22 cellular contexts compared by ENCODE assay signal in the genomic region with DNA sequence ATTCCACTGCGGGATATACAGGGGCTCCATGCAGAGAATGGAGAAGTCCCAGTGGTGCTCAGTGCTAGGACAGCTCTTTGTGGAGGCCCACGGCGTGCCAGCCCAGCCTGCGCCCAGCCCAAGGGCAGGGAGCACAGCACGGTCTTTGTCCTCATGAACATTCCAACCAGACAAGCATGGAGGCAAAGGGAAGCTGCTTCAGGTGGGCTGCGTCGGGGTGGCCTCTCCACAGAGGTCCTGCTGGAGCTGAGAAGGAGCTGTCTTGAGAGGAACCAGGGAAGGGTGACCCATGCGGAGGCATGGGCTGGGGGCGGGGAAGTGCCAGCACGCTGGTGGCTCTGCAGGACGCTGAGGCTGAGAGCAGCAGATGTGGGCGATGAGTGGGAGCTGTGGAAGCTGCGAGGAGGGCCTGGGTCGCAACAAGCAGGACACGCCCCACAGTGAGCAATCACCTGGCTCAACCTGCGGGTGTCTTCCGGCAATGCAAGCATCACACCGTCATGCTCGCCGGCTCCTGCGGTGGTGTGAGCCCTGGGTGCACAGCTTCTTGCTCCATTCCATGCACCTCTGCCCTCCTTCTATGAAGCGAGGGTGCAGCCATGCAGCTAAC. TPM values are rescaled to one million over a fixed set of nuclear protein-coding genes. Genes with fewer than 3 reads are reported as not detected.
DNase-seq lines count a peak whose midpoint lies in the region; ATAC-seq, FAIRE-seq and TF ChIP-seq lines count a peak whose summit lies in the region.
"Had no signal": no experiment of that assay in that cellular context is flagged by ENCODE, and none has a peak within 500 bp of the region (broad histone marks: within the 10 kb centered on the region; RNA-seq: fewer than 3 reads in every experiment).

No MANE protein-coding gene starts in this region.

- no peak overlapping the region for H2AFZ ChIP-seq in HepG2 (ENCODE audit: low read length)

- intact Hi-C loops in HepG2 (cut with micrococcal nuclease; ENCODE audit: unreplicated experiment) = no loop called here
- intact Hi-C loops in psoas muscle (cut with DNase I) = loop anchor here (5.0 kb wide), 1 partner anchor 109 kb away; no protein-coding TSS in a partner anchor
- intact Hi-C loops in esophagus muscularis mucosa (cut with DNase I) = no loop called here

- WGBS in HepG2 (ENCODE audit: low lambda C conversion rate) = 79% methylated on average over 18 of the region's 22 CpGs
- WGBS in psoas muscle, 3 donors = 89 to 97% (median 91%) methylated on average over 21 to 22 of the region's 22 CpGs
- 93% methylated on average over 20 of the region's 22 CpGs for WGBS in esophagus muscularis mucosa

- H3K9me3 ChIP-seq in HepG2 (ENCODE audit: low read length) = no peaks in the 10 kb centered on the region
- H3K9me3 ChIP-seq in psoas muscle = no peaks in the 10 kb centered on the region
- H3K9me3 ChIP-seq in esophagus muscularis mucosa = no peaks in the 10 kb centered on the region
- H3K9me3 ChIP-seq: BLaER1 treated with 17β-estradiol and CSF1 and Interleukin-3, amounts not matched to agents 10 nM and 100 nM; MG63 had no signal

- no peak for FAIRE-seq in HepG2 (lab: Jason Lieb, UNC)
- no peak for FAIRE-seq in GM12891 (lab: Jason Lieb, UNC)
- FAIRE-seq: H1, K562 had no signal

- H3K4me3 ChIP-seq in HepG2 (replicated peaks in 1 of 3; ENCODE audit: insufficient read depth in 1 of 3, low read depth in 2 of 3, low read length in 3 of 3) (no peak overlapping the region), psoas muscle (no peak overlapping the region), esophagus muscularis mucosa (no peak overlapping the region)
- H3K4me3 ChIP-seq: BLaER1 treated with 17β-estradiol and CSF1 and Interleukin-3, amounts not matched to agents 10 nM and 100 nM; K562; MG63 had no signal

- no peak overlapping the region for H3K9ac ChIP-seq in HepG2 (ENCODE audit: insufficient read depth, low read depth, low read length)
- H3K9ac ChIP-seq: BLaER1 treated with 17β-estradiol and CSF1 and Interleukin-3, amounts not matched to agents 10 nM and 100 nM had no signal

- TF ChIP-seq CTCF in HepG2 (CRISPR knock-in tag; IDR thresholded peaks at IDR 0.05) (0 out of 2 replicates have a peak, but pooled peaks have one; percentile 4), psoas muscle (IDR thresholded peaks at IDR 0.05) (no peak), esophagus muscularis mucosa (IDR thresholded peaks at IDR 0.05) (no peak)

- CTCF ChIA-PET in HepG2 (lab: Yijun Ruan, JAX; ENCODE audit: low intra/inter-chr PET ratio, low total read pairs) = interaction anchor here (1.7 kb wide), 1 partner anchor 18 kb away, joined by 5 read pairs; no protein-coding TSS in a partner anchor

- ATAC-seq in HepG2 (no peak), psoas muscle (no peak)
- ATAC-seq: K562 had no signal

- no peaks in the 10 kb centered on the region for H3K79me2 ChIP-seq in HepG2 (ENCODE audit: insufficient read depth, low read length)

- BruUV-seq in HepG2 (replicated peaks; lab: Mats Ljungman, UMichigan) = no TSS peak

- H4K20me1 ChIP-seq in HepG2 (ENCODE audit: insufficient read depth, low read length) = no peaks in the 10 kb centered on the region
- H4K20me1 ChIP-seq: BLaER1 treated with 17β-estradiol and CSF1 and Interleukin-3, amounts not matched to agents 10 nM and 100 nM had no signal

- no peak for TF ChIP-seq EP300 in HepG2 (IDR thresholded peaks at IDR 0.05; ENCODE audit: low read depth in 2 of 2, low read length in 2 of 2)
- no peak for TF ChIP-seq EP300 in HepG2 (CRISPR knock-in tag; IDR thresholded peaks at IDR 0.05; ENCODE audit: borderline replicate concordance)
- TF ChIP-seq EP300 in esophagus muscularis mucosa (IDR thresholded peaks at IDR 0.05) = no peak

- peaks cover 75% of the 10 kb centered on the region for H3K4me1 ChIP-seq in HepG2 (ENCODE audit: insufficient read depth, low read length)
- H3K4me1 ChIP-seq in psoas muscle = peaks cover 47% of the 10 kb centered on the region
- H3K4me1 ChIP-seq in esophagus muscularis mucosa = peaks cover 9 to 20% (median 11%) of the 10 kb centered on the region in 4 donors

- POLR2A ChIA-PET in HepG2 (lab: Yijun Ruan, JAX) = no interaction called here

- H3K4me2 ChIP-seq in HepG2 (ENCODE audit: low read depth, low read length) = no peak overlapping the region
- H3K4me2 ChIP-seq: BLaER1 treated with 17β-estradiol and CSF1 and Interleukin-3, amounts not matched to agents 10 nM and 100 nM had no signal

- H3K27ac ChIP-seq in HepG2 (ENCODE audit: extremely low read length, insufficient read depth, low read length) (no peak overlapping the region), psoas muscle (peak overlapping the region; percentile 84), esophagus muscularis mucosa (replicated peaks in 1 of 4) (no peak overlapping the region)
- H3K27ac ChIP-seq: BLaER1 treated with 17β-estradiol and CSF1 and Interleukin-3, amounts not matched to agents 10 nM and 100 nM had no signal

- TF ChIP-seq POLR2A in HepG2 (IDR thresholded peaks at IDR 0.05; ENCODE audit: insufficient read depth in 1 of 2, low read depth in 2 of 2, low read length in 2 of 2) (no peak), GM12891 (IDR thresholded peaks at IDR 0.05; ENCODE audit: low read depth, low read length) (no peak), esophagus muscularis mucosa (IDR thresholded peaks at IDR 0.05; ENCODE audit: low read depth) (no peak)

- in situ Hi-C loops in HepG2 (cut with HindIII; ENCODE audit: extremely low pct_ligation_motif_present, low pct_unique_long_range_greater_than_20kb) = loop anchor here (25.0 kb wide), 1 partner anchor 234 kb away; no protein-coding TSS in a partner anchor

- peaks cover 0 to 24% of the 10 kb centered on the region in 2 experiments; a peak in 4 of 5 replicates for H3K27me3 ChIP-seq in HepG2 (ENCODE audit: control insufficient read depth in 1 of 2, insufficient read depth in 2 of 2, low read length in 2 of 2)
- no peaks in the 10 kb centered on the region for H3K27me3 ChIP-seq in psoas muscle (ENCODE audit: insufficient read depth in 3 of 3, low read length in 2 of 3)
- no peaks in the 10 kb centered on the region for H3K27me3 ChIP-seq in esophagus muscularis mucosa
- H3K27me3 ChIP-seq: BLaER1 treated with 17β-estradiol and CSF1 and Interleukin-3, amounts not matched to agents 10 nM and 100 nM; MG63 had no signal

- no peak for TF ChIP-seq RAD21 in HepG2 (CRISPR knock-in tag; IDR thresholded peaks at IDR 0.05)

- peak; percentile 54 for DNase-seq in activated effector memory CD4-positive, alpha-beta T cell treated with anti-CD3 and anti-CD28 coated beads, Interleukin-2, amount 50 U/mL, for 16 hours
- DNase-seq in activated effector memory CD4-positive, alpha-beta T cell treated with Interleukin-2 at 50 U/mL for 16 hours = no peak
- DNase-seq in HepG2 (ENCODE audit: low spot score) (no peak), psoas muscle (peak in 1 of 2 donors; percentile 35), GM12891 (ENCODE audit: insufficient read length, low spot score) (no peak), DMS153 (lab: John Stamatoyannopoulos, UW) (no peak), NCI-H2081 treated with DMSO at 0.1 percent for 48 hours (lab: John Stamatoyannopoulos, UW) (no peak), esophagus muscularis mucosa (ENCODE audit: extremely low spot score) (no peak)
- DNase-seq: 8988T; CD4-positive, alpha-beta memory T cell; DMS53; GDM1; MG63; NCI-H1417; NCI-H1694 treated with DMSO at 0.1 percent for 48 hours; NCI-H748 treated with DMSO at 0.1 percent for 48 hours had no signal

- H3K36me3 ChIP-seq in HepG2 (replicated peaks in 1 of 2; ENCODE audit: control insufficient read depth in 1 of 2, insufficient read depth in 2 of 2, low read length in 2 of 2) = no peaks in the 10 kb centered on the region
- H3K36me3 ChIP-seq in psoas muscle (ENCODE audit: insufficient read depth in 1 of 2, low read depth in 1 of 2) = no peaks in the 10 kb centered on the region
- H3K36me3 ChIP-seq in esophagus muscularis mucosa = no peaks in the 10 kb centered on the region
- H3K36me3 ChIP-seq: BLaER1 treated with 17β-estradiol and CSF1 and Interleukin-3, amounts not matched to agents 10 nM and 100 nM; MG63 had no signal

RNA-seq across cellular contexts. Expression of a gene that starts 14.0 kb away (rescaled TPM):
- total RNA-seq in HepG2 (2016; rRNA removed; fragmentation: Illumina TruSeq; extraction: Trizol) = 5.4 and 7.8 TPM in 2 replicates
- total RNA-seq in HepG2 (2016; cell fraction: cytosol; rRNA removed; fragmentation: Illumina TruSeq; extraction: Trizol; ENCODE audit: low read depth) = 1.1 and 1.4 TPM in 2 replicates
- total RNA-seq in HepG2 (2016; cell fraction: insoluble cytoplasmic fraction; rRNA removed; fragmentation: Illumina TruSeq; extraction: Trizol) = 5.0 and 8.2 TPM in 2 replicates
- 3.1 and 3.8 TPM in 2 replicates for total RNA-seq in HepG2 (2016; cell fraction: membrane; rRNA removed; fragmentation: Illumina TruSeq; extraction: Trizol)
- 6.2 and 8.6 TPM in 2 replicates for total RNA-seq in HepG2 (2016; cell fraction: nucleus; rRNA removed; fragmentation: Illumina TruSeq; extraction: Trizol)
- polyA plus RNA-seq in HepG2 (2011; rRNA removed) = 5.3 and 7.1 TPM in 2 replicates
- 3.5 and 8.6 TPM in 2 replicates for polyA plus RNA-seq in HepG2 (2011; cell fraction: cytosol; rRNA removed)
- polyA plus RNA-seq in HepG2 (2011; cell fraction: nucleus; rRNA removed) = 10.1 and 15.9 TPM in 2 replicates
- 3.1 and 3.5 TPM in 2 replicates for polyA plus RNA-seq in HepG2 (2012)
- 0.46 and 0.59 TPM in 2 replicates for polyA plus RNA-seq in HepG2 (2016; cell fraction: cytosol; fragmentation: Illumina TruSeq; extraction: Trizol; ENCODE audit: low read depth)
- 5.6 and 7.2 TPM in 2 replicates for polyA plus RNA-seq in HepG2 (2016; cell fraction: insoluble cytoplasmic fraction; fragmentation: Illumina TruSeq; extraction: Trizol; ENCODE audit: low read depth)
- 1.9 and 2.3 TPM in 2 replicates for polyA plus RNA-seq in HepG2 (2016; cell fraction: membrane; fragmentation: Illumina TruSeq; extraction: Trizol; ENCODE audit: low read depth)
- polyA plus RNA-seq in HepG2 (2016; cell fraction: nucleus; fragmentation: Illumina TruSeq; extraction: Trizol; ENCODE audit: insufficient read depth, low read depth) = 11.1 and 14.2 TPM in 2 replicates
- polyA minus RNA-seq in HepG2 (2011; rRNA and poly(A)+ RNA removed; ENCODE audit: low replicate concordance) = 0.09 and 16.6 TPM in 2 replicates
- 3.5 and 3.9 TPM in 2 replicates for polyA minus RNA-seq in HepG2 (2011; cell fraction: cytosol; rRNA and poly(A)+ RNA removed)
- 9.2 and 10.2 TPM in 2 replicates for polyA minus RNA-seq in HepG2 (2011; cell fraction: nucleus; rRNA and poly(A)+ RNA removed)
- total RNA-seq in psoas muscle = 10 to 100 TPM; 13.2 to 64.0 (median 33.0) TPM
- 10 to 100 TPM; 13.4 to 77.6 (median 44.0) TPM for polyA plus RNA-seq in psoas muscle
- not detected for polyA plus RNA-seq in GM12891 (2012; ENCODE audit: low read depth, missing spikeins)
- total RNA-seq in esophagus muscularis mucosa = 100 to 1,000 TPM in 2 of 4 donors, 10 to 100 TPM in 2; 84.3 to 208 (median 93.6) TPM
- polyA plus RNA-seq: CD4-positive, alpha-beta memory T cell had no signal

RNA-seq across cellular contexts. Expression of a gene that starts 23.5 kb away (rescaled TPM):
- 0.36 TPM in 1 of 2 replicates, not detected in the other for total RNA-seq in HepG2 (2016; rRNA removed; fragmentation: Illumina TruSeq; extraction: Trizol)
- not detected in 2 replicates for total RNA-seq in HepG2 (2016; cell fraction: cytosol; rRNA removed; fragmentation: Illumina TruSeq; extraction: Trizol; ENCODE audit: low read depth)
- 0.43 TPM in 1 of 2 replicates, not detected in the other for total RNA-seq in HepG2 (2016; cell fraction: insoluble cytoplasmic fraction; rRNA removed; fragmentation: Illumina TruSeq; extraction: Trizol)
- total RNA-seq in HepG2 (2016; cell fraction: membrane; rRNA removed; fragmentation: Illumina TruSeq; extraction: Trizol) = not detected in 2 replicates
- not detected in 2 replicates for total RNA-seq in HepG2 (2016; cell fraction: nucleus; rRNA removed; fragmentation: Illumina TruSeq; extraction: Trizol)
- polyA plus RNA-seq in HepG2 (2011; rRNA removed) = 0.32 and 0.63 TPM in 2 replicates
- polyA plus RNA-seq in HepG2 (2011; cell fraction: cytosol; rRNA removed) = 0.58 and 0.59 TPM in 2 replicates
- polyA plus RNA-seq in HepG2 (2011; cell fraction: nucleus; rRNA removed) = 0.42 and 0.63 TPM in 2 replicates
- polyA plus RNA-seq in HepG2 (2012) = 0.09 and 1.1 TPM in 2 replicates
- not detected in 2 replicates for polyA plus RNA-seq in HepG2 (2016; cell fraction: cytosol; fragmentation: Illumina TruSeq; extraction: Trizol; ENCODE audit: low read depth)
- polyA plus RNA-seq in HepG2 (2016; cell fraction: insoluble cytoplasmic fraction; fragmentation: Illumina TruSeq; extraction: Trizol; ENCODE audit: low read depth) = 0.30 TPM in 1 of 2 replicates, not detected in the other
- polyA plus RNA-seq in HepG2 (2016; cell fraction: membrane; fragmentation: Illumina TruSeq; extraction: Trizol; ENCODE audit: low read depth) = not detected in 2 replicates
- not detected in 2 replicates for polyA plus RNA-seq in HepG2 (2016; cell fraction: nucleus; fragmentation: Illumina TruSeq; extraction: Trizol; ENCODE audit: insufficient read depth, low read depth)
- 0.12 TPM in 1 of 2 replicates, not detected in the other for polyA minus RNA-seq in HepG2 (2011; rRNA and poly(A)+ RNA removed; ENCODE audit: low replicate concordance)
- 1.1 TPM in 1 of 2 replicates, not detected in the other for polyA minus RNA-seq in HepG2 (2011; cell fraction: cytosol; rRNA and poly(A)+ RNA removed)
- not detected in 2 replicates for polyA minus RNA-seq in HepG2 (2011; cell fraction: nucleus; rRNA and poly(A)+ RNA removed)
- total RNA-seq in psoas muscle = not detected
- polyA plus RNA-seq in psoas muscle = not detected
- not detected for polyA plus RNA-seq in GM12891 (2012; ENCODE audit: low read depth, missing spikeins)
- total RNA-seq in esophagus muscularis mucosa = not detected
- total RNA-seq: CD4-positive, alpha-beta memory T cell; H1; K562; LHCN-M2; NCI-H460; SK-MEL-5 had no signal
- polyA plus RNA-seq: CD4-positive, alpha-beta memory T cell; K562 had no signal

Comparison
In these comparisons a context has a peak if more than half of its experiments do, and no peak if none do; other contexts are left out.
1. intact Hi-C loops: an anchor here in psoas muscle (5.0 kb wide); none called in HepG2 and esophagus muscularis mucosa.